ENCODE assay signal across 8 cellular contexts in the genomic region with DNA sequence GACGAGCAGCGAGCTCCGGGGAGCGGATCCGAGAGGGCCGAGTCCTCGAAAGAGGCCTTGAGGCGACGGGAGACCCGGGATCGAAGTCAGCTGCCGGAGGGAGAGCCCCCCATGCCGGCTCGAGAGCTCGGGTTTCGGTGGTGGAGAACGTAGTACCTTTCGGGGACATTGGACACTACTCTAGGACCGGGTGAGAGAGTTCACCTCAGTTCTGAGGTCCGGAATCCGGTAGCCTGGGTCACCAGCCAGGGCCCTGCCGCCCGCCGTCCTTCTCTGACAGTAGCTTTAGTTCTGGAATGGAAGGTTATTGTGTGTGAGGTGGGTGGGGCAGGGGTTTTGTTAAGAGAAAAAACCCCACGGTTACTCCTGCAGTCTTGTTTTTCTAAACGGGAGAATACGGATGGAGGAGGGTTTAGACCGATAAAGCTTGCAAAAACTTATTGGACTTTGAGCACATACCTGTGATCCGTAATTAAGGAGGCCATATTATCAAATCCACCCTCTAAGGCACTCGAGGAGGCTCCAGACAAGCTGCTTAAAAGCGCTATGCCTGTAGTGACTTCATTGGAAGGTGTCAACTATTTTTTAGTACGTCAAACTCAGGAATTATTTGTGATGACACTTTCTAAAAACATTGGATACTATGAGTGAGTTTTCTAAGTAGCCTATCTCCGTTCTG. TPM values are rescaled to one million over a fixed set of nuclear protein-coding genes. Genes with fewer than 3 reads are reported as not detected.
A peak's percentile ranks its signal among the peaks of the same experiment; 100 is the strongest.
DNase-seq lines count a peak whose midpoint lies in the region; ATAC-seq, FAIRE-seq and TF ChIP-seq lines count a peak whose summit lies in the region.

No MANE protein-coding gene starts in this region.

- CTCF ChIA-PET in IMR-90 (lab: Yijun Ruan, JAX): interaction anchor here (0.6 to 1.4 kb wide), 4 partner anchors 12 to 288 kb away, joined by 3 to 4 read pairs (median 4); no protein-coding TSS in a partner anchor

- peak overlapping the region; percentile 64; the same call in 1 of the 2 replicates for H4K5ac ChIP-seq in IMR-90 (ENCODE audit: low read depth, low read length)

- POLR2A ChIA-PET in IMR-90 (lab: Charles Lee; ENCODE audit: unreplicated experiment): interaction anchor here (0.6 kb wide), 1 partner anchor 457 kb away, joined by 6 read pairs; no protein-coding TSS in a partner anchor

- H3K9me1 ChIP-seq in IMR-90 (ENCODE audit: insufficient read depth, low read length): 0 out of 2 replicates have a peak, but pooled peaks cover 3% of the 10 kb centered on the region

- peak overlapping the region; percentile 52 for H2BK5ac ChIP-seq in IMR-90 (ENCODE audit: low read depth, low read length, poor library complexity, severe bottlenecking)

- H4K20me1 ChIP-seq in IMR-90 (ENCODE audit: insufficient read depth, low read length): peaks cover 11% of the 10 kb centered on the region

- H2BK120ac ChIP-seq in IMR-90 (ENCODE audit: low read depth, low read length): peak overlapping the region; percentile 50; the same call in 1 of the 2 replicates

- H3K36me3 ChIP-seq in IMR-90 (ENCODE audit: control insufficient read depth, insufficient read depth, low read length) (no peaks in the 10 kb centered on the region), heart left ventricle (no peaks in the 10 kb centered on the region)

- BruUV-seq in IMR-90 (replicated peaks; lab: Mats Ljungman, UMichigan): no TSS peak

- intact Hi-C loops in IMR-90 (cut with micrococcal nuclease) (loop anchor here (5.0 kb wide), 1 partner anchor 60 kb away; no protein-coding TSS in a partner anchor), heart left ventricle (cut with DNase I) (loop anchor here in 5 of 10 donors (2.0 to 5.0 kb wide), 6 partner anchors 33 to 290 kb away; a partner anchor contains a TSS)

- peak overlapping the region; percentile 97 for H3K23ac ChIP-seq in IMR-90 (ENCODE audit: low read depth, low read length)

- no peak for TF ChIP-seq CTCF in IMR-90 (conservative IDR thresholded peaks at IDR 0.05; ENCODE audit: low read depth, low read length)
- no peak for TF ChIP-seq CTCF in heart left ventricle (IDR thresholded peaks at IDR 0.05)

- peak; percentile 15 for ATAC-seq in GM21447 (IDR thresholded peaks at IDR 0.05; ENCODE audit: unreplicated experiment)
- ATAC-seq in IMR-90 (ENCODE audit: low read depth): peak; percentile 2; the same call in 1 of the 2 replicates
- peak in 2 of 4 donors; percentile 16 to 24 for ATAC-seq in heart left ventricle

- no peak for FAIRE-seq in HTR-8/SVneo (lab: Jason Lieb, UNC)

- H3K18ac ChIP-seq in IMR-90 (ENCODE audit: low read depth, low read length): peak overlapping the region; percentile 35

- 0 out of 3 replicates have a peak overlapping the region, but pooled peaks have one; percentile 47 for H2BK15ac ChIP-seq in IMR-90 (ENCODE audit: low read depth, low read length)

- TF ChIP-seq RAD21 in IMR-90 (IDR thresholded peaks at IDR 0.05; ENCODE audit: low read length): no peak

- peak overlapping the region; percentile 99 for H3K4me2 ChIP-seq in IMR-90 (ENCODE audit: low read depth, low read length)

- dilution Hi-C loops in IMR-90 (cut with HindIII; ENCODE audit: low sequenced_read_pairs, unreplicated experiment): no loop called here

- peak overlapping the region; percentile 45; the same call in 1 of the 2 replicates for H4K91ac ChIP-seq in IMR-90 (ENCODE audit: insufficient read depth, low read depth, low read length)

- peaks cover 19 to 20% of the 10 kb centered on the region in 2 experiments for H3K79me1 ChIP-seq in IMR-90 (ENCODE audit: low read depth in 1 of 2, low read length in 2 of 2)

- H3K4me3 ChIP-seq in IMR-90 (ENCODE audit: insufficient read depth, low read depth, low read length) (peak overlapping the region; percentile 89), heart left ventricle (peak overlapping the region; percentile 74 to 99 (median 92))

- H2AK9ac ChIP-seq in IMR-90 (replicated peaks; ENCODE audit: low read depth, low read length, poor library complexity): peak overlapping the region; percentile 96

- in situ Hi-C loops in IMR-90 (cut with MboI; ENCODE audit: low sequenced_read_pairs): no loop called here

- DNase-seq in EL: peak; percentile 29
- DNase-seq in IMR-90: peak; percentile 37
- peak; percentile 19 for DNase-seq in activated naive CD4-positive, alpha-beta T cell treated with Interleukin-2 at 50 U/mL for 16 hours
- DNase-seq in heart left ventricle: peak in 2 of 5 donors; percentile 40 to 66
- DNase-seq in renal cortical epithelial cell (ENCODE audit: low read depth): peak; percentile 30
- no peak for DNase-seq in SHP77 treated with DMSO at 0.1 percent for 48 hours (lab: John Stamatoyannopoulos, UW)
- DNase-seq in HTR-8/SVneo (ENCODE audit: insufficient read length, low spot score): no peak

- H3K9me3 ChIP-seq in IMR-90 (ENCODE audit: control insufficient read depth, insufficient read depth, low read length) (no peaks in the 10 kb centered on the region), heart left ventricle (no peaks in the 10 kb centered on the region)

- H3K56ac ChIP-seq in IMR-90 (ENCODE audit: extremely low read depth, insufficient read depth, low read length): peak overlapping the region; percentile 87

- H2AK5ac ChIP-seq in IMR-90 (ENCODE audit: low read depth, low read length): no peak overlapping the region

- peak overlapping the region; percentile 83 for H3K4ac ChIP-seq in IMR-90 (ENCODE audit: low read depth, low read length)

- H2AFZ ChIP-seq in IMR-90 (replicated peaks; ENCODE audit: low read length, poor library complexity): peak overlapping the region; percentile 91

- H3K4me1 ChIP-seq in IMR-90 (ENCODE audit: control insufficient read depth, insufficient read depth, low read length): peaks cover 3% of the 10 kb centered on the region
- peaks cover 15 to 53% (median 31%) of the 10 kb centered on the region in 12 donors for H3K4me1 ChIP-seq in heart left ventricle

- H3K27ac ChIP-seq in IMR-90 (ENCODE audit: insufficient read depth, low read length): peak overlapping the region; percentile 54
- peak overlapping the region; percentile 89 to 99 (median 97) for H3K27ac ChIP-seq in heart left ventricle

- 0% methylated on average over 18 of the region's 33 CpGs; no CpG with 5 or more reads in 1 of the 2 experiments for WGBS in IMR-90 (ENCODE audit: extremely low coverage in 2 of 2, insufficient read length in 1 of 2), 2 experiments
- 0 to 2% (median 1%) methylated on average over 20 to 33 of the region's 33 CpGs for WGBS in heart left ventricle, 4 donors

- TF ChIP-seq POLR2A in IMR-90 (IDR thresholded peaks at IDR 0.05; ENCODE audit: low read depth, low read length): no peak; the same call in 1 of the 2 replicates
- no peak for TF ChIP-seq POLR2A in heart left ventricle (IDR thresholded peaks at IDR 0.05)

- peak overlapping the region; percentile 12 to 66; a peak in 2 of 4 replicates for H4K8ac ChIP-seq in IMR-90 (ENCODE audit: low read depth in 2 of 2, low read length in 2 of 2)

- H3K27me3 ChIP-seq in IMR-90 (ENCODE audit: control insufficient read depth, insufficient read depth, low read length) (no peaks in the 10 kb centered on the region), heart left ventricle (no peaks in the 10 kb centered on the region)

- no peak overlapping the region for H2BK20ac ChIP-seq in IMR-90 (ENCODE audit: low read depth, low read length)

- H3K9ac ChIP-seq in IMR-90 (ENCODE audit: low read depth, low read length): peak overlapping the region; percentile 96

- H3K14ac ChIP-seq in IMR-90 (replicated peaks; ENCODE audit: low read depth, low read length): peak overlapping the region; percentile 87

TF ChIP-seq in IMR-90, 13 proteins besides CTCF, POLR2A, EP300 and RAD21 (continues in another document):
- TF ChIP-seq SMC3 (IDR thresholded peaks at IDR 0.05; ENCODE audit: low read depth, low read length) (no peak), MAZ (IDR thresholded peaks at IDR 0.05; ENCODE audit: borderline replicate concordance, low read depth, low read length) (no peak), CHD1 (IDR thresholded peaks at IDR 0.05; ENCODE audit: low read depth, low read length) (no peak), CEBPB (IDR thresholded peaks at IDR 0.05; ENCODE audit: low read depth, low read length) (no peak), RFX5 (IDR thresholded peaks at IDR 0.05; ENCODE audit: low read depth, low read length) (no peak), FOS (IDR thresholded peaks at IDR 0.05; ENCODE audit: low read depth, low read length) (no peak), BHLHE40 (IDR thresholded peaks at IDR 0.05; ENCODE audit: low read depth, low read length) (no peak), MXI1 (IDR thresholded peaks at IDR 0.05; ENCODE audit: borderline replicate concordance, low read depth, low read length) (no peak)
- TF ChIP-seq, protein P1, sequence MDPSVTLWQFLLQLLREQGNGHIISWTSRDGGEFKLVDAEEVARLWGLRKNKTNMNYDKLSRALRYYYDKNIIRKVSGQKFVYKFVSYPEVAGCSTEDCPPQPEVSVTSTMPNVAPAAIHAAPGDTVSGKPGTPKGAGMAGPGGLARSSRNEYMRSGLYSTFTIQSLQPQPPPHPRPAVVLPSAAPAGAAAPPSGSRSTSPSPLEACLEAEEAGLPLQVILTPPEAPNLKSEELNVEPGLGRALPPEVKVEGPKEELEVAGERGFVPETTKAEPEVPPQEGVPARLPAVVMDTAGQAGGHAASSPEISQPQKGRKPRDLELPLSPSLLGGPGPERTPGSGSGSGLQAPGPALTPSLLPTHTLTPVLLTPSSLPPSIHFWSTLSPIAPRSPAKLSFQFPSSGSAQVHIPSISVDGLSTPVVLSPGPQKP (IDR thresholded peaks at IDR 0.05; ENCODE audit: borderline replicate concordance, low read depth, low read length): no peak

RNA-seq across cellular contexts. Expression of a gene that starts 0.8 kb away (rescaled TPM):
- 52.0 and 67.2 TPM in 2 replicates for total RNA-seq in IMR-90 (2012; rRNA removed)
- 13.3 and 15.3 TPM in 2 replicates for polyA plus RNA-seq in IMR-90 (2012; rRNA removed)
- 3.8 and 4.3 TPM in 2 replicates for polyA plus RNA-seq in IMR-90 (2012; cell fraction: cytosol; rRNA removed)
- polyA plus RNA-seq in IMR-90 (2012; cell fraction: nucleus; rRNA removed; ENCODE audit: low replicate concordance): 2.4 and 21.2 TPM in 2 replicates
- 10 to 100 TPM; 23.7 to 41.3 (median 33.8) TPM for total RNA-seq in heart left ventricle
- 10 to 100 TPM in 1 of 2 donors, 1 to 10 TPM in 1; 8.1 to 21.7 TPM for polyA plus RNA-seq in heart left ventricle
- total RNA-seq in renal cortical epithelial cell: 42.5 and 66.1 TPM in 2 replicates

RNA-seq across cellular contexts. Expression of a gene that starts 0.9 kb away (rescaled TPM):
- 0.72 and 7.5 TPM in 2 replicates for total RNA-seq in IMR-90 (2012; rRNA removed)
- polyA plus RNA-seq in IMR-90 (2012; rRNA removed): 0.39 and 0.79 TPM in 2 replicates
- 0.08 and 4.5 TPM in 2 replicates for polyA plus RNA-seq in IMR-90 (2012; cell fraction: cytosol; rRNA removed)
- 3.2 TPM in 1 of 2 replicates, not detected in the other for polyA plus RNA-seq in IMR-90 (2012; cell fraction: nucleus; rRNA removed; ENCODE audit: low replicate concordance)
- 1 to 10 TPM in 1 of 9 donors, under 1 TPM in 6, not detected in 2; 0.33 to 1.3 (median 0.58) TPM for total RNA-seq in heart left ventricle
- polyA plus RNA-seq in heart left ventricle: 1 to 10 TPM in 1 of 2 donors, not detected in 1; 1.1 TPM
- total RNA-seq in renal cortical epithelial cell: 1.9 and 2.4 TPM in 2 replicates

Comparison
In these comparisons a context has a peak if more than half of its experiments do, and no peak if none do; other contexts are left out.
1. DNase-seq: peak in EL (single experiment), IMR-90 (single experiment), activated naive CD4-positive, alpha-beta T cell treated with Interleukin-2 at 50 U/mL for 16 hours (single experiment) and renal cortical epithelial cell (single experiment); none in SHP77 treated with DMSO at 0.1 percent for 48 hours (single experiment) and HTR-8/SVneo (single experiment).